ENCODE assay signal across 20 cellular contexts in genomic region chr1:156075158-156075557, GRCh38. TPM values are rescaled to one million over a fixed set of nuclear protein-coding genes. Genes with fewer than 3 reads are reported as not detected.
DNase-seq lines count a peak whose midpoint lies in the region; ATAC-seq, FAIRE-seq and TF ChIP-seq lines count a peak whose summit lies in the region.
"Had no signal": no experiment of that assay in that cellular context is flagged by ENCODE, and none has a peak within 500 bp of the region (broad histone marks: within the 10 kb centered on the region; RNA-seq: fewer than 3 reads in every experiment).

No MANE protein-coding gene starts in this region.

- peaks cover 47% of the 10 kb centered on the region for H3K4me1 Mint-ChIP-seq in astrocyte (ENCODE audit: low read depth, unreplicated experiment)
- H3K4me1 Mint-ChIP-seq: stimulated activated naive CD8-positive, alpha-beta T cell treated with anti-CD3 and anti-CD28 coated beads, Interleukin-15, amount 100 ng/mL, for 72 hours had no signal

- H3K27ac ChIP-seq in astrocyte (ENCODE audit: low read depth, low read length) = no peak overlapping the region
- H3K27ac ChIP-seq in right lobe of liver = peak overlapping the region in 1 of 3 donors; percentile 67
- H3K27ac ChIP-seq: ascending aorta, dorsolateral prefrontal cortex, pancreas, SJSA1 had no signal

- H3K27me3 ChIP-seq in astrocyte (ENCODE audit: insufficient read depth, low read length) = no peaks in the 10 kb centered on the region
- H3K27me3 ChIP-seq in right lobe of liver = no peaks in the 10 kb centered on the region
- H3K27me3 ChIP-seq: ascending aorta, dorsolateral prefrontal cortex, pancreas, SJSA1 had no signal

- DNase-seq in left ventricle myocardium superior = no peak
- no peak for DNase-seq in left cardiac atrium
- no peak for DNase-seq in astrocyte (ENCODE audit: low read depth)
- DNase-seq in right lobe of liver = no peak
- no peak for DNase-seq in kidney glomerular epithelial cell (lab: John Stamatoyannopoulos, UW)
- DNase-seq in GM19240 (ENCODE audit: insufficient read length, low spot score) = no peak
- DNase-seq: activated CD8-positive, alpha-beta memory T cell treated with anti-CD3 and anti-CD28 coated beads for 24 hours; activated gamma-delta T cell treated with Interleukin-2 at 50 U/mL for 16 hours; dorsolateral prefrontal cortex; mammary epithelial cell; NCI-H2107; NK-92 treated with Interleukin-12 subunit alpha and Interleukin-12 subunit beta, amount 100 ng/mL, for 24 hours; pancreas; spleen; stimulated activated naive CD8-positive, alpha-beta T cell treated with anti-CD3 and anti-CD28 coated beads, Interleukin-15, amount 100 ng/mL, for 72 hours had no signal

- no peak overlapping the region for H3K4me3 Mint-ChIP-seq in astrocyte (ENCODE audit: unreplicated experiment)
- H3K4me3 Mint-ChIP-seq: stimulated activated naive CD8-positive, alpha-beta T cell treated with anti-CD3 and anti-CD28 coated beads, Interleukin-15, amount 100 ng/mL, for 72 hours had no signal

- H3K79me2 ChIP-seq in astrocyte (ENCODE audit: insufficient read depth, low read length) = peaks cover 55% of the 10 kb centered on the region

- peaks cover 28% of the 10 kb centered on the region for H3K4me1 ChIP-seq in astrocyte (ENCODE audit: insufficient read depth, low read length)
- peaks cover 0 to 31% (median 7%) of the 10 kb centered on the region in 4 donors for H3K4me1 ChIP-seq in right lobe of liver
- H3K4me1 ChIP-seq: ascending aorta, pancreas, SJSA1 had no signal

- H3K4me3 ChIP-seq in astrocyte (ENCODE audit: insufficient read depth, low read depth, low read length) = no peak overlapping the region
- H3K4me3 ChIP-seq in right lobe of liver = peak overlapping the region in 2 of 3 donors; percentile 76 to 79
- H3K4me3 ChIP-seq: ascending aorta, SJSA1 had no signal

- H4K20me1 ChIP-seq in astrocyte (ENCODE audit: insufficient read depth, low read length) = peaks cover 84% of the 10 kb centered on the region

- peak overlapping the region; percentile 34 for H3K27ac Mint-ChIP-seq in astrocyte (ENCODE audit: unreplicated experiment)
- H3K27ac Mint-ChIP-seq: stimulated activated naive CD8-positive, alpha-beta T cell treated with anti-CD3 and anti-CD28 coated beads, Interleukin-15, amount 100 ng/mL, for 72 hours had no signal

- FAIRE-seq in astrocyte (lab: Jason Lieb, UNC) = no peak
- FAIRE-seq: H54, pancreas had no signal

- peaks cover 23% of the 10 kb centered on the region for H3K36me3 Mint-ChIP-seq in astrocyte (ENCODE audit: low read depth, unreplicated experiment)

- TF ChIP-seq POLR2A in right lobe of liver (IDR thresholded peaks at IDR 0.05) = no peak

- H3K9me3 Mint-ChIP-seq in astrocyte (ENCODE audit: unreplicated experiment) = no peaks in the 10 kb centered on the region
- H3K9me3 Mint-ChIP-seq: stimulated activated naive CD8-positive, alpha-beta T cell treated with anti-CD3 and anti-CD28 coated beads, Interleukin-15, amount 100 ng/mL, for 72 hours had no signal

- ATAC-seq in left ventricle myocardium superior (peak; percentile 11), left cardiac atrium (no peak), right lobe of liver (no peak), HG03432 (IDR thresholded peaks at IDR 0.05; ENCODE audit: unreplicated experiment) (no peak), GM18520 (IDR thresholded peaks at IDR 0.05; ENCODE audit: unreplicated experiment) (no peak)
- ATAC-seq: pancreas; stimulated activated naive CD8-positive, alpha-beta T cell treated with anti-CD3 and anti-CD28 coated beads, Interleukin-15, amount 100 ng/mL, for 72 hours had no signal

- intact Hi-C loops in left ventricle myocardium superior (cut with micrococcal nuclease) (no loop called here), left cardiac atrium (cut with DNase I) (no loop called here), right lobe of liver (cut with DNase I) (no loop called here)

- H3K9me3 ChIP-seq in astrocyte (ENCODE audit: insufficient read depth, low read depth, low read length) = no peaks in the 10 kb centered on the region
- H3K9me3 ChIP-seq in right lobe of liver = no peaks in the 10 kb centered on the region
- H3K9me3 ChIP-seq: ascending aorta, pancreas, SJSA1, spleen had no signal

- 24% methylated on average over 3 of the region's 3 CpGs for WGBS in right lobe of liver (ENCODE audit: insufficient coverage, low coverage, low lambda C conversion rate, missing lambda C conversion rate)

- H3K9ac ChIP-seq in astrocyte (ENCODE audit: low read length) = no peak overlapping the region

- TF ChIP-seq CTCF in astrocyte (IDR thresholded peaks at IDR 0.05; ENCODE audit: insufficient read depth, low read depth, low read length) (no peak), right lobe of liver (IDR thresholded peaks at IDR 0.05) (no peak)

- H3K4me2 ChIP-seq in astrocyte (ENCODE audit: low read length) = no peak overlapping the region

- no peaks in the 10 kb centered on the region for H3K27me3 Mint-ChIP-seq in astrocyte (ENCODE audit: low read depth, unreplicated experiment)

- peaks cover 7% of the 10 kb centered on the region for H3K36me3 ChIP-seq in astrocyte (ENCODE audit: insufficient read depth, low read length)
- no peaks in the 10 kb centered on the region for H3K36me3 ChIP-seq in right lobe of liver
- H3K36me3 ChIP-seq: ascending aorta, spleen had no signal

- no peak overlapping the region for H2AFZ ChIP-seq in astrocyte (ENCODE audit: low read depth, low read length)

RNA-seq across cellular contexts. Expression of gene MEX3A, which starts 7.1 kb away (rescaled TPM):
- total RNA-seq in left ventricle myocardium superior = 0.17 TPM
- under 1 TPM; 0.15 to 0.42 TPM for total RNA-seq in left cardiac atrium
- total RNA-seq in astrocyte = 32.9 and 37.6 TPM in 2 replicates
- 1 to 10 TPM in 1 of 6 experiments, under 1 TPM in 5; 0.35 to 1.4 (median 0.83) TPM for total RNA-seq in right lobe of liver

RNA-seq across cellular contexts. Expression of gene RAB25, which starts 14.2 kb away (rescaled TPM):
- not detected for total RNA-seq in left ventricle myocardium superior
- total RNA-seq in left cardiac atrium = not detected
- total RNA-seq in astrocyte = 0.99 and 3.1 TPM in 2 replicates
- 1 to 10 TPM in 2 of 6 experiments, under 1 TPM in 4; 0.40 to 3.2 (median 0.77) TPM for total RNA-seq in right lobe of liver
- total RNA-seq: ascending aorta, SJSA1 had no signal

RNA-seq across cellular contexts. Expression of gene LAMTOR2, which starts 20.6 kb away (rescaled TPM):
- total RNA-seq in left ventricle myocardium superior (65.6 TPM), left cardiac atrium (10 to 100 TPM; 48.9 to 54.4 TPM), astrocyte (60.1 and 62.6 TPM in 2 replicates), right lobe of liver (10 to 100 TPM; 49.4 to 71.0 (median 60.3) TPM)

RNA-seq across cellular contexts. Expression of gene UBQLN4, which starts 21.6 kb away (rescaled TPM):
- total RNA-seq in left ventricle myocardium superior (33.9 TPM), left cardiac atrium (10 to 100 TPM; 23.6 to 27.2 TPM), astrocyte (33.5 and 40.0 TPM in 2 replicates), right lobe of liver (10 to 100 TPM; 19.0 to 25.5 (median 21.0) TPM)

RNA-seq across cellular contexts. Expression of gene LMNA, which starts 39.4 kb away (rescaled TPM):
- total RNA-seq in left ventricle myocardium superior = 252 TPM
- total RNA-seq in left cardiac atrium = 100 to 1,000 TPM; 264 to 384 TPM
- total RNA-seq in astrocyte = 429 and 464 TPM in 2 replicates
- 100 to 1,000 TPM in 3 of 6 experiments, 10 to 100 TPM in 3; 79.4 to 129 (median 98.8) TPM for total RNA-seq in right lobe of liver

Comparison
In these comparisons a context has a peak if more than half of its experiments do, and no peak if none do; other contexts are left out.
1. RNA of gene MEX3A, which starts 7.1 kb away (total RNA-seq): 32.9 to 37.6 TPM in astrocyte; 0.35 to 1.4 TPM in right lobe of liver, 0.15 to 0.42 TPM in left cardiac atrium and 0.17 TPM in left ventricle myocardium superior (single experiment); every median in the first group is over 10 times any median in the second.